In genomic region chr7:100126931-100127865, GRCh38 we compare ENCODE assay signal across 8 cellular contexts.
DNase-seq lines count a peak whose midpoint lies in the region; ATAC-seq and TF ChIP-seq lines count a peak whose summit lies in the region.

A gene with protein sequence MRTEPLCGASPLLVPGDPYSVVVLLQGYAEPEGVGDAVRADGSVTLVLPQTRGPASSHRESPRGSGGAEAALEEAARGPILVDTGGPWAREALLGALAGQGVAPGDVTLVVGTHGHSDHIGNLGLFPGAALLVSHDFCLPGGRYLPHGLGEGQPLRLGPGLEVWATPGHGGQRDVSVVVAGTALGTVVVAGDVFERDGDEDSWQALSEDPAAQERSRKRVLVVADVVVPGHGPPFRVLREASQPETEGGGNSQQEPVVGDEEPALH (plus strand): TSS chr7:100126967. CDS start chr7:100127396, 429 bp downstream.

- ATAC-seq in GM18907 (IDR thresholded peaks at IDR 0.05; ENCODE audit: unreplicated experiment) = peak; percentile 69
- peak; percentile 67 for ATAC-seq in HG03175 (IDR thresholded peaks at IDR 0.05; ENCODE audit: unreplicated experiment)

- POLR2A ChIA-PET in AG04449 (lab: Yijun Ruan, JAX) = interaction anchor here (0.6 to 1.0 kb wide), 3 partner anchors 22 to 32 kb away, joined by 3 to 8 read pairs (median 5); partner anchors contain the start of genes AP4M1 and LAMTOR4

- no peak for TF ChIP-seq CTCF in AG04449 (IDR thresholded peaks at IDR 0.05; ENCODE audit: insufficient read depth, low read length, missing control alignments)

- H3K4me3 ChIP-seq in AG04449 (ENCODE audit: low read depth, low read length) = peak within 1 kb of the TSS; percentile 94

- CTCF ChIA-PET in AG04449 (lab: Yijun Ruan, JAX) = interaction anchor here (7.0 to 11.8 kb wide), 2 partner anchors 17 to 87 kb away, joined by 167 to 298 read pairs; partner anchors contain the start of genes LAMTOR4 and PVRIG

- peak; percentile 63 for DNase-seq in AG04449 (ENCODE audit: low read depth, low spot score)
- DNase-seq in NCI-H345 treated with DMSO at 0.1 percent for 48 hours (lab: John Stamatoyannopoulos, UW; ENCODE audit: unreplicated experiment) = peak; percentile 49
- peak; percentile 83 for DNase-seq in activated CD4-positive, CD25-positive, alpha-beta regulatory T cell treated with anti-CD3 and anti-CD28 coated beads, Interleukin-2, amount 50 U/mL, for 16 hours (ENCODE audit: low read depth, low spot score)
- peak; percentile 90 for DNase-seq in central memory CD4-positive, alpha-beta T cell
- DNase-seq in islet precursor cell = peak; percentile 92
- DNase-seq in stimulated activated CD4-positive, alpha-beta T cell treated with anti-CD3 and anti-CD28 coated beads, Interleukin-12 subunit alpha, Interleukin-12 subunit beta, amount 100 ng/mL, for 24 hours (ENCODE audit: low read depth in 2 of 2) = peak; percentile 85 to 92

Comparison
In these comparisons a context has a peak if more than half of its experiments do, and no peak if none do; other contexts are left out.
1. Peak in every context shown above with its lines: DNase-seq, ATAC-seq and H3K4me3 ChIP-seq.